In the genomic region with DNA sequence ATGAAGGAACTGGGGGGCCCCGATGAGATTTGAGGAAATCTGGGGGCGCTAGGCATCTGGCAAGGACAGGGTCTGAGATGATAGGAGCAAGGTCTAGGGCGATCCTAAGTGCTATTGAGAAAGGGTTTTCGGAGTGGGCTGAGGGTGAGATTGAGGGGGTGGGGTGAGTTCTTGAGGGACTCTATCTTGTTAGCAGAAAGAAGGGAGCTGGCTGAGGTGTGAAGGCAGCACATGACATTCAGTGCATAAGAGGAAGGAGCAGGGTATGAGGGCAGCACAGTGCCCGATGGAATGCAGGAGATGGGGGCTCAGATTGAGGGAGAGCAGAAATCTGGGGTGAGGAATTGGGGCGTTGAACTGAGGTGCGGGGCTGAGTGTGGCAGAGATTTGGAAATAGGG, we compare ENCODE assay signal across 8 cellular contexts. TPM values are rescaled to one million over a fixed set of nuclear protein-coding genes. Genes with fewer than 3 reads are reported as not detected.
A peak's percentile ranks its signal among the peaks of the same experiment; 100 is the strongest.
DNase-seq lines count a peak whose midpoint lies in the region; ATAC-seq and TF ChIP-seq lines count a peak whose summit lies in the region.

No MANE protein-coding gene starts in this region.

- H3F3A ChIP-seq in neural cell (ENCODE audit: insufficient read depth, low read length, poor library complexity, severe bottlenecking), result no peaks in the 10 kb centered on the region

- H3K79me2 ChIP-seq in neural cell (replicated peaks; ENCODE audit: insufficient read depth, low read length), result peaks cover 21% of the 10 kb centered on the region

- peak overlapping the region; percentile 82 for H3K9ac ChIP-seq in neural cell (ENCODE audit: low read length)

- H3K9me2 ChIP-seq in neural cell (ENCODE audit: insufficient read depth, low read length), result no peaks in the 10 kb centered on the region

- H3K27ac ChIP-seq in neural cell (ENCODE audit: low read length), result peak overlapping the region; percentile 64

- no peaks in the 10 kb centered on the region for H3K9me3 ChIP-seq in neural cell (ENCODE audit: low read length)

- H2AFZ ChIP-seq in neural cell (ENCODE audit: low read depth, low read length), result peak overlapping the region; percentile 71

- TF ChIP-seq EP300 in neural cell (conservative IDR thresholded peaks at IDR 0.05; ENCODE audit: poor library complexity, severe bottlenecking), result no peak

- H3K4me2 ChIP-seq in neural cell (ENCODE audit: low read length), result peak overlapping the region; percentile 69

- no peaks in the 10 kb centered on the region for H3K27me3 ChIP-seq in neural cell (ENCODE audit: insufficient read depth, low read depth, low read length)

- H3K4me3 ChIP-seq in neural cell (ENCODE audit: low read length), result peak overlapping the region; percentile 72

- DNase-seq in activated CD4-positive, alpha-beta T cell treated with anti-CD3 and anti-CD28 coated beads for 48 hours, result peak; percentile 9
- DNase-seq in activated CD4-positive, alpha-beta T cell treated with anti-CD3 and anti-CD28 coated beads, Interleukin-2, amount 50 U/mL, for 4 hours, result no peak
- DNase-seq in SW480 (ENCODE audit: low spot score) (peak; percentile 5), NCI-H446 treated with DMSO at 0.1 percent for 48 hours (lab: John Stamatoyannopoulos, UW) (no peak)

- no peaks in the 10 kb centered on the region for H4K20me1 ChIP-seq in neural cell (ENCODE audit: insufficient read depth)

- no peaks in the 10 kb centered on the region for H3K36me3 ChIP-seq in neural cell (ENCODE audit: insufficient read depth, low read length)

- no peak for TF ChIP-seq CTCF in neural cell (IDR thresholded peaks at IDR 0.05; ENCODE audit: poor library complexity, severe bottlenecking)

- ATAC-seq in esophagus mucosa (peak; percentile 5), GM18861 (IDR thresholded peaks at IDR 0.05; ENCODE audit: unreplicated experiment) (no peak), HG03571 (IDR thresholded peaks at IDR 0.05; ENCODE audit: unreplicated experiment) (no peak)

- TF ChIP-seq RAD21 in neural cell (conservative IDR thresholded peaks at IDR 0.05), result peak; percentile 31

TF ChIP-seq in neural cell, 6 proteins besides CTCF, POLR2A, EP300 and RAD21:
- TF ChIP-seq POLR2AphosphoS5 (IDR thresholded peaks at IDR 0.05), result no peak
- peak; percentile 24 for TF ChIP-seq SMC3 (conservative IDR thresholded peaks at IDR 0.05; ENCODE audit: poor library complexity)
- TF ChIP-seq TAF1 (IDR thresholded peaks at IDR 0.05; ENCODE audit: low read depth), result no peak
- peak; percentile 46 for TF ChIP-seq MXI1 (conservative IDR thresholded peaks at IDR 0.05; ENCODE audit: poor library complexity, severe bottlenecking)
- no peak for TF ChIP-seq EZH2 (IDR thresholded peaks at IDR 0.05; ENCODE audit: borderline replicate concordance, insufficient read depth, low read length, poor library complexity, severe bottlenecking)

RNA-seq across cellular contexts. Expression of a gene that starts 0.7 kb away (rescaled TPM):
- total RNA-seq in esophagus mucosa, result 10.6 TPM
- 6.9 and 9.1 TPM in 2 replicates for polyA plus RNA-seq in neural cell
- polyA minus RNA-seq in neural cell, result 26.1 and 30.7 TPM in 2 replicates

Comparison
In these comparisons a context has a peak if more than half of its experiments do, and no peak if none do; other contexts are left out.
1. DNase-seq: peak in activated CD4-positive, alpha-beta T cell treated with anti-CD3 and anti-CD28 coated beads for 48 hours (single experiment) and SW480 (single experiment); none in activated CD4-positive, alpha-beta T cell treated with anti-CD3 and anti-CD28 coated beads, Interleukin-2, amount 50 U/mL, for 4 hours (0 of 2) and NCI-H446 treated with DMSO at 0.1 percent for 48 hours (single experiment).